In genomic region chrX:44874481-44875184, GRCh38 we compare ENCODE assay signal across 8 cellular contexts. TPM values are rescaled to one million over a fixed set of nuclear protein-coding genes. Genes with fewer than 3 reads are reported as not detected.
DNase-seq lines count a peak whose midpoint lies in the region; ATAC-seq, FAIRE-seq and TF ChIP-seq lines count a peak whose summit lies in the region.

No MANE protein-coding gene starts in this region.

- BruUV-seq in Caco-2 (replicated peaks; lab: Mats Ljungman, UMichigan) = TSS peak; percentile 30

- H3K36me3 ChIP-seq in Caco-2 (ENCODE audit: control insufficient read depth, insufficient read depth, low read length) (no peaks in the 10 kb centered on the region), HUES48 (ENCODE audit: control insufficient read depth, insufficient read depth, low read length) (peaks cover 3% of the 10 kb centered on the region; the same call in 1 of the 2 replicates), bronchial epithelial cell (ENCODE audit: control insufficient read depth, insufficient read depth, low read length) (no peaks in the 10 kb centered on the region), kidney (ENCODE audit: control insufficient read depth in 1 of 2, insufficient read depth in 2 of 2, low read length in 2 of 2) (no peaks in the 10 kb centered on the region)

- H3K36me3 Mint-ChIP-seq in Caco-2 (ENCODE audit: insufficient read depth, unreplicated experiment) = peaks cover 6% of the 10 kb centered on the region
- H3K36me3 Mint-ChIP-seq in T-helper 1 cell treated with Interleukin-12 subunit alpha and Interleukin-12 subunit beta and Interleukin-4 antibody, amounts not matched to agents 30 μg/mL and 1 μg/mL, for 36 hours (ENCODE audit: low read depth) = peaks cover 4% of the 10 kb centered on the region

- H3K4me3 Mint-ChIP-seq in Caco-2 (ENCODE audit: unreplicated experiment) = peak overlapping the region; percentile 74
- peak overlapping the region; percentile 96 for H3K4me3 Mint-ChIP-seq in T-helper 1 cell treated with Interleukin-12 subunit alpha and Interleukin-12 subunit beta and Interleukin-4 antibody, amounts not matched to agents 30 μg/mL and 1 μg/mL, for 36 hours

- DNase-seq in Caco-2 (peak in 1 of 2 experiments; percentile 10), bronchial epithelial cell (ENCODE audit: low read depth) (peak; percentile 38), kidney (no peak)
- DNase-seq in stimulated activated CD4-positive, alpha-beta T cell treated with anti-CD3 and anti-CD28 coated beads, Interleukin-4, amount 100 ng/mL, for 1 hour = peak; percentile 23

- no peak for ATAC-seq in GM21529 (IDR thresholded peaks at IDR 0.05; ENCODE audit: unreplicated experiment)
- ATAC-seq in GM19351 (IDR thresholded peaks at IDR 0.05; ENCODE audit: unreplicated experiment) = no peak

- H3K27ac ChIP-seq in HUES48 (ENCODE audit: low read depth, low read length) = peak overlapping the region; percentile 96
- H3K27ac ChIP-seq in kidney (ENCODE audit: low read depth in 2 of 2, low read length in 2 of 2) = peak overlapping the region; percentile 89 to 93

- peak overlapping the region; percentile 91 for H3K27ac Mint-ChIP-seq in Caco-2 (ENCODE audit: unreplicated experiment)
- H3K27ac Mint-ChIP-seq in T-helper 1 cell treated with Interleukin-12 subunit alpha and Interleukin-12 subunit beta and Interleukin-4 antibody, amounts not matched to agents 30 μg/mL and 1 μg/mL, for 36 hours = peak overlapping the region; percentile 97

- no peaks in the 10 kb centered on the region for H3K27me3 Mint-ChIP-seq in Caco-2 (ENCODE audit: insufficient read depth, unreplicated experiment)
- no peaks in the 10 kb centered on the region for H3K27me3 Mint-ChIP-seq in T-helper 1 cell treated with Interleukin-12 subunit alpha and Interleukin-12 subunit beta and Interleukin-4 antibody, amounts not matched to agents 30 μg/mL and 1 μg/mL, for 36 hours (ENCODE audit: low read depth)

- POLR2A ChIA-PET in Caco-2 (lab: Charles Lee) = no interaction called here

- no peaks in the 10 kb centered on the region for H3K9me3 Mint-ChIP-seq in Caco-2 (ENCODE audit: unreplicated experiment)
- H3K9me3 Mint-ChIP-seq in T-helper 1 cell treated with Interleukin-12 subunit alpha and Interleukin-12 subunit beta and Interleukin-4 antibody, amounts not matched to agents 30 μg/mL and 1 μg/mL, for 36 hours = no peaks in the 10 kb centered on the region

- peak overlapping the region; percentile 89 for H3K9ac ChIP-seq in HUES48 (ENCODE audit: low read depth, low read length)
- H3K9ac ChIP-seq in kidney (ENCODE audit: low read length in 2 of 2) = peak overlapping the region; percentile 77 to 91

- FAIRE-seq in bronchial epithelial cell (lab: Jason Lieb, UNC) (no peak), kidney (lab: Jason Lieb, UNC) (no peak)

- intact Hi-C loops in Caco-2 (cut with micrococcal nuclease; ENCODE audit: unreplicated experiment) (loop anchor here (5.0 to 10.0 kb wide), 2 partner anchors 80 to 198 kb away; no protein-coding TSS in a partner anchor), kidney (cut with DNase I) (no loop called here)

- H3K4me1 ChIP-seq in Caco-2 (no peaks in the 10 kb centered on the region), HUES48 (ENCODE audit: control insufficient read depth, insufficient read depth, low read length) (peaks cover 4% of the 10 kb centered on the region; the same call in 1 of the 2 replicates), kidney (ENCODE audit: control insufficient read depth in 1 of 2, insufficient read depth in 1 of 2, low read depth in 1 of 2, low read length in 2 of 2) (peaks cover 2 to 12% of the 10 kb centered on the region in 2 donors)

- H3K27me3 ChIP-seq in Caco-2 (replicated peaks; ENCODE audit: control insufficient read depth, insufficient read depth, low read length) = no peaks in the 10 kb centered on the region
- H3K27me3 ChIP-seq in HUES48 (ENCODE audit: control insufficient read depth, insufficient read depth, low read length) = no peaks in the 10 kb centered on the region
- no peaks in the 10 kb centered on the region for H3K27me3 ChIP-seq in bronchial epithelial cell (ENCODE audit: control insufficient read depth, insufficient read depth, low read length)

- H3K4me1 Mint-ChIP-seq in Caco-2 (ENCODE audit: low read depth, unreplicated experiment) = no peaks in the 10 kb centered on the region
- peaks cover 14% of the 10 kb centered on the region for H3K4me1 Mint-ChIP-seq in T-helper 1 cell treated with Interleukin-12 subunit alpha and Interleukin-12 subunit beta and Interleukin-4 antibody, amounts not matched to agents 30 μg/mL and 1 μg/mL, for 36 hours (ENCODE audit: low read depth)

- no peaks in the 10 kb centered on the region for H3K9me3 ChIP-seq in Caco-2
- H3K9me3 ChIP-seq in HUES48 (ENCODE audit: control insufficient read depth, insufficient read depth, low read length) = peaks cover 21% of the 10 kb centered on the region
- no peaks in the 10 kb centered on the region for H3K9me3 ChIP-seq in kidney (ENCODE audit: control insufficient read depth in 1 of 2, low read length in 2 of 2)

- H3K4me3 ChIP-seq in Caco-2 (ENCODE audit: low read depth, low read length) (peak overlapping the region; percentile 58), HUES48 (ENCODE audit: low read depth, low read length) (peak overlapping the region; percentile 86), bronchial epithelial cell (ENCODE audit: low read depth, low read length) (peak overlapping the region; percentile 64), kidney (ENCODE audit: low read length in 2 of 2) (peak overlapping the region; percentile 82 to 92)

- CTCF ChIA-PET in Caco-2 (lab: Charles Lee) = interaction anchor here (0.7 kb wide), 1 partner anchor 21 kb away, joined by 3 read pairs; no protein-coding TSS in a partner anchor

- TF ChIP-seq CTCF in Caco-2 (IDR thresholded peaks at IDR 0.05; ENCODE audit: insufficient read depth in 1 of 2, low read depth in 1 of 2, low read length in 1 of 2, severe bottlenecking in 1 of 2, unreplicated experiment in 1 of 2) = no peak
- TF ChIP-seq CTCF in bronchial epithelial cell (IDR thresholded peaks at IDR 0.05; ENCODE audit: insufficient read depth, low read length, severe bottlenecking) = no peak
- TF ChIP-seq CTCF in kidney (IDR thresholded peaks at IDR 0.05; ENCODE audit: borderline replicate concordance, extremely low read depth, insufficient read depth) = no peak

RNA-seq across cellular contexts. Expression of gene KDM6A, which starts 1.6 kb away (rescaled TPM):
- 34.2 and 44.1 TPM in 2 replicates for total RNA-seq in Caco-2 (2022)
- total RNA-seq in bronchial epithelial cell = 11.1 and 24.6 TPM in 2 replicates
- 40.8 TPM for total RNA-seq in kidney
- 7.7 TPM for polyA plus RNA-seq in kidney (ENCODE audit: insufficient read depth, low read depth, low replicate concordance)

RNA-seq across cellular contexts. Expression of gene DUSP21, which starts 30.8 kb away (rescaled TPM):
- total RNA-seq in Caco-2 (2022) = not detected in 2 replicates
- total RNA-seq in bronchial epithelial cell = not detected in 2 replicates
- not detected for total RNA-seq in kidney
- not detected for polyA plus RNA-seq in kidney (ENCODE audit: insufficient read depth, low read depth, low replicate concordance)
